In genomic region chr9:68417762-68418161, GRCh38 we compare ENCODE assay signal across 24 cellular contexts.
"Had no signal": no experiment of that assay in that cellular context is flagged by ENCODE, and none has a peak within 500 bp of the region (broad histone marks: within the 10 kb centered on the region; RNA-seq: fewer than 3 reads in every experiment).

No MANE protein-coding gene starts in this region.

- H3K27me3 ChIP-seq: adrenal gland, body of pancreas, transverse colon had no signal

- H3K27ac Mint-ChIP-seq: activated naive CD4-positive, alpha-beta T cell treated with anti-CD3 and anti-CD28 coated beads for 36 hours; activated naive CD8-positive, alpha-beta T cell treated with anti-CD3 and anti-CD28 coated beads for 36 hours; activated T-helper 1 cell treated with anti-CD3 and anti-CD28 coated beads, Interleukin-12 subunit alpha, Interleukin-12 subunit beta, Interleukin-2, Interleukin-4 antibody, amounts not matched to agents 30 ng/mL and 10 ng/mL and 1 ng/mL, durations not matched to agents 14 hours and 24 hours and 36 hours; mesothelial cell of epicardium; natural killer cell; T-helper 17 cell had no signal

- H3K9me3 ChIP-seq: adrenal gland, body of pancreas, transverse colon had no signal

- ATAC-seq: activated CD4-positive, CD25-positive, alpha-beta regulatory T cell treated with anti-CD3 and anti-CD28 coated beads, Interleukin-2, amount 50 U/mL, for 24 hours; body of pancreas; T-helper 17 cell had no signal

- H3K4me3 ChIP-seq: adrenal gland, body of pancreas, coronary artery, dorsolateral prefrontal cortex, smooth muscle cell, transverse colon had no signal

- H3K4me1 Mint-ChIP-seq: activated naive CD8-positive, alpha-beta T cell treated with anti-CD3 and anti-CD28 coated beads for 36 hours; T-helper 17 cell had no signal

- H3K27ac ChIP-seq: adrenal gland, body of pancreas, coronary artery, dorsolateral prefrontal cortex, WERI-Rb-1 had no signal

- H3K4me3 Mint-ChIP-seq: activated naive CD4-positive, alpha-beta T cell treated with anti-CD3 and anti-CD28 coated beads for 36 hours; activated naive CD8-positive, alpha-beta T cell treated with anti-CD3 and anti-CD28 coated beads for 36 hours; activated T-helper 1 cell treated with anti-CD3 and anti-CD28 coated beads, Interleukin-12 subunit alpha, Interleukin-12 subunit beta, Interleukin-2, Interleukin-4 antibody, amounts not matched to agents 30 ng/mL and 10 ng/mL and 1 ng/mL, durations not matched to agents 14 hours and 24 hours and 36 hours; mesothelial cell of epicardium; natural killer cell; T-helper 17 cell had no signal

- H3K36me3 Mint-ChIP-seq: activated naive CD8-positive, alpha-beta T cell treated with anti-CD3 and anti-CD28 coated beads for 36 hours; mesothelial cell of epicardium; natural killer cell had no signal

- H3K9me3 Mint-ChIP-seq: activated naive CD4-positive, alpha-beta T cell treated with anti-CD3 and anti-CD28 coated beads for 36 hours; activated naive CD8-positive, alpha-beta T cell treated with anti-CD3 and anti-CD28 coated beads for 36 hours; activated T-helper 1 cell treated with anti-CD3 and anti-CD28 coated beads, Interleukin-12 subunit alpha, Interleukin-12 subunit beta, Interleukin-2, Interleukin-4 antibody, amounts not matched to agents 30 ng/mL and 10 ng/mL and 1 ng/mL, durations not matched to agents 14 hours and 24 hours and 36 hours; mesothelial cell of epicardium; natural killer cell had no signal

- H3K4me1 ChIP-seq: adrenal gland, body of pancreas, transverse colon had no signal

- DNase-seq: activated CD4-positive, alpha-beta T cell treated with anti-CD3 and anti-CD28 coated beads for 48 hours; activated CD4-positive, alpha-beta T cell treated with anti-CD3 and anti-CD28 coated beads, Interleukin-2, amount 50 U/mL, for 48 hours; activated CD8-positive, alpha-beta memory T cell treated with anti-CD3 and anti-CD28 coated beads, Interleukin-2, amount 50 U/mL, for 4 hours; activated effector memory CD4-positive, alpha-beta T cell treated with anti-CD3 and anti-CD28 coated beads, Interleukin-2, amount 50 U/mL, for 16 hours; activated naive CD4-positive, alpha-beta T cell treated with anti-CD3 and anti-CD28 coated beads for 36 hours; activated naive CD8-positive, alpha-beta T cell treated with anti-CD3 and anti-CD28 coated beads for 36 hours; activated T-cell treated with anti-CD3 and anti-CD28 coated beads, Interleukin-2, amount 50 U/mL, for 1 hour; adrenal gland; aorta; body of pancreas; dorsolateral prefrontal cortex; effector memory CD4-positive, alpha-beta T cell; natural killer cell; stimulated activated CD4-positive, alpha-beta T cell treated with anti-CD3 and anti-CD28 coated beads, Interleukin-2, amount 100 ng/mL, for 24 hours; stimulated activated naive CD4-positive, alpha-beta T cell; T-helper 17 cell; T1000; transverse colon had no signal

- H3K36me3 ChIP-seq: adrenal gland, transverse colon, WERI-Rb-1 had no signal
